Comparison of ENCODE assay signal across 1 cellular context in genomic region chr11:45848654-45849081, GRCh38.
TF ChIP-seq lines count a peak whose summit lies in the region.

No MANE protein-coding gene starts in this region.

TF ChIP-seq in HepG2, 621 proteins besides CTCF, POLR2A, EP300 and RAD21 (continued from another document and continues in another):
- TF ChIP-seq, protein P1, sequence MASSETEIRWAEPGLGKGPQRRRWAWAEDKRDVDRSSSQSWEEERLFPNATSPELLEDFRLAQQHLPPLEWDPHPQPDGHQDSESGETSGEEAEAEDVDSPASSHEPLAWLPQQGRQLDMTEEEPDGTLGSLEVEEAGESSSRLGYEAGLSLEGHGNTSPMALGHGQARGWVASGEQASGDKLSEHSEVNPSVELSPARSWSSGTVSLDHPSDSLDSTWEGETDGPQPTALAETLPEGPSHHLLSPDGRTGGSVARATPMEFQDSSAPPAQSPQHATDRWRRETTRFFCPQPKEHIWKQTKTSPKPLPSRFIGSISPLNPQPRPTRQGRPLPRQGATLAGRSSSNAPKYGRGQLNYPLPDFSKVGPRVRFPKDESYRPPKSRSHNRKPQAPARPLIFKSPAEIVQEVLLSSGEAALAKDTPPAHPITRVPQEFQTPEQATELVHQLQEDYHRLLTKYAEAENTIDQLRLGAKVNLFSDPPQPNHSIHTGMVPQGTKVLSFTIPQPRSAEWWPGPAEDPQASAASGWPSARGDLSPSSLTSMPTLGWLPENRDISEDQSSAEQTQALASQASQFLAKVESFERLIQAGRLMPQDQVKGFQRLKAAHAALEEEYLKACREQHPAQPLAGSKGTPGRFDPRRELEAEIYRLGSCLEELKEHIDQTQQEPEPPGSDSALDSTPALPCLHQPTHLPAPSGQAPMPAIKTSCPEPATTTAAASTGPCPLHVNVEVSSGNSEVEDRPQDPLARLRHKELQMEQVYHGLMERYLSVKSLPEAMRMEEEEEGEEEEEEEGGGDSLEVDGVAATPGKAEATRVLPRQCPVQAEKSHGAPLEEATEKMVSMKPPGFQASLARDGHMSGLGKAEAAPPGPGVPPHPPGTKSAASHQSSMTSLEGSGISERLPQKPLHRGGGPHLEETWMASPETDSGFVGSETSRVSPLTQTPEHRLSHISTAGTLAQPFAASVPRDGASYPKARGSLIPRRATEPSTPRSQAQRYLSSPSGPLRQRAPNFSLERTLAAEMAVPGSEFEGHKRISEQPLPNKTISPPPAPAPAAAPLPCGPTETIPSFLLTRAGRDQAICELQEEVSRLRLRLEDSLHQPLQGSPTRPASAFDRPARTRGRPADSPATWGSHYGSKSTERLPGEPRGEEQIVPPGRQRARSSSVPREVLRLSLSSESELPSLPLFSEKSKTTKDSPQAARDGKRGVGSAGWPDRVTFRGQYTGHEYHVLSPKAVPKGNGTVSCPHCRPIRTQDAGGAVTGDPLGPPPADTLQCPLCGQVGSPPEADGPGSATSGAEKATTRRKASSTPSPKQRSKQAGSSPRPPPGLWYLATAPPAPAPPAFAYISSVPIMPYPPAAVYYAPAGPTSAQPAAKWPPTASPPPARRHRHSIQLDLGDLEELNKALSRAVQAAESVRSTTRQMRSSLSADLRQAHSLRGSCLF (CRISPR knock-in tag; IDR thresholded peaks at IDR 0.05; ENCODE audit: borderline replicate concordance), result no peak
- peak; percentile 25; the same call in 1 of the 2 replicates for TF ChIP-seq ZFY (CRISPR knock-in tag; IDR thresholded peaks at IDR 0.05)
- TF ChIP-seq PAXIP1 (CRISPR knock-in tag; conservative IDR thresholded peaks at IDR 0.05), result peak; percentile 58
- TF ChIP-seq ZFX (CRISPR knock-in tag; IDR thresholded peaks at IDR 0.05; ENCODE audit: low read depth), result peak; percentile 58
- TF ChIP-seq ZNF276 (CRISPR knock-in tag; IDR thresholded peaks at IDR 0.05; ENCODE audit: low read depth), result no peak
- TF ChIP-seq, protein P2, sequence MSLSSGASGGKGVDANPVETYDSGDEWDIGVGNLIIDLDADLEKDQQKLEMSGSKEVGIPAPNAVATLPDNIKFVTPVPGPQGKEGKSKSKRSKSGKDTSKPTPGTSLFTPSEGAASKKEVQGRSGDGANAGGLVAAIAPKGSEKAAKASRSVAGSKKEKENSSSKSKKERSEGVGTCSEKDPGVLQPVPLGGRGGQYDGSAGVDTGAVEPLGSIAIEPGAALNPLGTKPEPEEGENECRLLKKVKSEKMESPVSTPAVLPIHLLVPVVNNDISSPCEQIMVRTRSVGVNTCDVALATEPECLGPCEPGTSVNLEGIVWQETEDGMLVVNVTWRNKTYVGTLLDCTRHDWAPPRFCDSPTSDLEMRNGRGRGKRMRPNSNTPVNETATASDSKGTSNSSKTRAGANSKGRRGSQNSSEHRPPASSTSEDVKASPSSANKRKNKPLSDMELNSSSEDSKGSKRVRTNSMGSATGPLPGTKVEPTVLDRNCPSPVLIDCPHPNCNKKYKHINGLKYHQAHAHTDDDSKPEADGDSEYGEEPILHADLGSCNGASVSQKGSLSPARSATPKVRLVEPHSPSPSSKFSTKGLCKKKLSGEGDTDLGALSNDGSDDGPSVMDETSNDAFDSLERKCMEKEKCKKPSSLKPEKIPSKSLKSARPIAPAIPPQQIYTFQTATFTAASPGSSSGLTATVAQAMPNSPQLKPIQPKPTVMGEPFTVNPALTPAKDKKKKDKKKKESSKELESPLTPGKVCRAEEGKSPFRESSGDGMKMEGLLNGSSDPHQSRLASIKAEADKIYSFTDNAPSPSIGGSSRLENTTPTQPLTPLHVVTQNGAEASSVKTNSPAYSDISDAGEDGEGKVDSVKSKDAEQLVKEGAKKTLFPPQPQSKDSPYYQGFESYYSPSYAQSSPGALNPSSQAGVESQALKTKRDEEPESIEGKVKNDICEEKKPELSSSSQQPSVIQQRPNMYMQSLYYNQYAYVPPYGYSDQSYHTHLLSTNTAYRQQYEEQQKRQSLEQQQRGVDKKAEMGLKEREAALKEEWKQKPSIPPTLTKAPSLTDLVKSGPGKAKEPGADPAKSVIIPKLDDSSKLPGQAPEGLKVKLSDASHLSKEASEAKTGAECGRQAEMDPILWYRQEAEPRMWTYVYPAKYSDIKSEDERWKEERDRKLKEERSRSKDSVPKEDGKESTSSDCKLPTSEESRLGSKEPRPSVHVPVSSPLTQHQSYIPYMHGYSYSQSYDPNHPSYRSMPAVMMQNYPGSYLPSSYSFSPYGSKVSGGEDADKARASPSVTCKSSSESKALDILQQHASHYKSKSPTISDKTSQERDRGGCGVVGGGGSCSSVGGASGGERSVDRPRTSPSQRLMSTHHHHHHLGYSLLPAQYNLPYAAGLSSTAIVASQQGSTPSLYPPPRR (CRISPR knock-in tag; IDR thresholded peaks at IDR 0.05; ENCODE audit: borderline replicate concordance), result no peak
- TF ChIP-seq, protein P3, sequence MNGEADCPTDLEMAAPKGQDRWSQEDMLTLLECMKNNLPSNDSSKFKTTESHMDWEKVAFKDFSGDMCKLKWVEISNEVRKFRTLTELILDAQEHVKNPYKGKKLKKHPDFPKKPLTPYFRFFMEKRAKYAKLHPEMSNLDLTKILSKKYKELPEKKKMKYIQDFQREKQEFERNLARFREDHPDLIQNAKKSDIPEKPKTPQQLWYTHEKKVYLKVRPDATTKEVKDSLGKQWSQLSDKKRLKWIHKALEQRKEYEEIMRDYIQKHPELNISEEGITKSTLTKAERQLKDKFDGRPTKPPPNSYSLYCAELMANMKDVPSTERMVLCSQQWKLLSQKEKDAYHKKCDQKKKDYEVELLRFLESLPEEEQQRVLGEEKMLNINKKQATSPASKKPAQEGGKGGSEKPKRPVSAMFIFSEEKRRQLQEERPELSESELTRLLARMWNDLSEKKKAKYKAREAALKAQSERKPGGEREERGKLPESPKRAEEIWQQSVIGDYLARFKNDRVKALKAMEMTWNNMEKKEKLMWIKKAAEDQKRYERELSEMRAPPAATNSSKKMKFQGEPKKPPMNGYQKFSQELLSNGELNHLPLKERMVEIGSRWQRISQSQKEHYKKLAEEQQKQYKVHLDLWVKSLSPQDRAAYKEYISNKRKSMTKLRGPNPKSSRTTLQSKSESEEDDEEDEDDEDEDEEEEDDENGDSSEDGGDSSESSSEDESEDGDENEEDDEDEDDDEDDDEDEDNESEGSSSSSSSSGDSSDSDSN (CRISPR knock-in tag; IDR thresholded peaks at IDR 0.05), result no peak
- TF ChIP-seq MIXL1 (CRISPR knock-in tag; IDR thresholded peaks at IDR 0.05), result no peak
- TF ChIP-seq RCOR2 (CRISPR knock-in tag; IDR thresholded peaks at IDR 0.05), result no peak
- no peak for TF ChIP-seq ZNF550 (CRISPR knock-in tag; IDR thresholded peaks at IDR 0.05; ENCODE audit: borderline replicate concordance)
- TF ChIP-seq SALL1 (CRISPR knock-in tag; IDR thresholded peaks at IDR 0.05), result peak; percentile 70
- no peak for TF ChIP-seq IRF2 (CRISPR knock-in tag; IDR thresholded peaks at IDR 0.05)
- no peak for TF ChIP-seq ZNF136 (CRISPR knock-in tag; IDR thresholded peaks at IDR 0.05; ENCODE audit: low read depth)
- no peak for TF ChIP-seq ZNF749 (CRISPR knock-in tag; IDR thresholded peaks at IDR 0.05; ENCODE audit: borderline replicate concordance)
- TF ChIP-seq PHF21A (CRISPR knock-in tag; IDR thresholded peaks at IDR 0.05), result peak; percentile 56; the same call in 1 of the 2 replicates
- peak; percentile 38; the same call in 1 of the 2 replicates for TF ChIP-seq ZNF292 (CRISPR knock-in tag; IDR thresholded peaks at IDR 0.05; ENCODE audit: borderline replicate concordance, low read depth)
- TF ChIP-seq ADNP (CRISPR knock-in tag; IDR thresholded peaks at IDR 0.05), result no peak
- TF ChIP-seq SIX1 (CRISPR knock-in tag; IDR thresholded peaks at IDR 0.05; ENCODE audit: borderline replicate concordance), result no peak
- TF ChIP-seq ZZZ3 (CRISPR knock-in tag; IDR thresholded peaks at IDR 0.05; ENCODE audit: borderline replicate concordance), result no peak
- TF ChIP-seq, protein P4, sequence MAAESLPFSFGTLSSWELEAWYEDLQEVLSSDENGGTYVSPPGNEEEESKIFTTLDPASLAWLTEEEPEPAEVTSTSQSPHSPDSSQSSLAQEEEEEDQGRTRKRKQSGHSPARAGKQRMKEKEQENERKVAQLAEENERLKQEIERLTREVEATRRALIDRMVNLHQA (CRISPR knock-in tag; IDR thresholded peaks at IDR 0.05), result no peak
- TF ChIP-seq ZNF746 (CRISPR knock-in tag; IDR thresholded peaks at IDR 0.05), result no peak
- TF ChIP-seq TSC22D2 (CRISPR knock-in tag; IDR thresholded peaks at IDR 0.05; ENCODE audit: borderline replicate concordance), result no peak
- TF ChIP-seq PREB (CRISPR knock-in tag; IDR thresholded peaks at IDR 0.05), result no peak
- TF ChIP-seq, protein P5, sequence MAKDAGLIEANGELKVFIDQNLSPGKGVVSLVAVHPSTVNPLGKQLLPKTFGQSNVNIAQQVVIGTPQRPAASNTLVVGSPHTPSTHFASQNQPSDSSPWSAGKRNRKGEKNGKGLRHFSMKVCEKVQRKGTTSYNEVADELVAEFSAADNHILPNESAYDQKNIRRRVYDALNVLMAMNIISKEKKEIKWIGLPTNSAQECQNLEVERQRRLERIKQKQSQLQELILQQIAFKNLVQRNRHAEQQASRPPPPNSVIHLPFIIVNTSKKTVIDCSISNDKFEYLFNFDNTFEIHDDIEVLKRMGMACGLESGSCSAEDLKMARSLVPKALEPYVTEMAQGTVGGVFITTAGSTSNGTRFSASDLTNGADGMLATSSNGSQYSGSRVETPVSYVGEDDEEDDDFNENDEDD (CRISPR knock-in tag; IDR thresholded peaks at IDR 0.05; ENCODE audit: borderline replicate concordance), result no peak; the same call in 1 of the 2 replicates
- no peak for TF ChIP-seq ZNF414 (CRISPR knock-in tag; IDR thresholded peaks at IDR 0.05)
- no peak for TF ChIP-seq HES4 (CRISPR knock-in tag; IDR thresholded peaks at IDR 0.05; ENCODE audit: borderline replicate concordance)
- TF ChIP-seq PLRG1 (conservative IDR thresholded peaks at IDR 0.05), result no peak
- TF ChIP-seq, protein P6, sequence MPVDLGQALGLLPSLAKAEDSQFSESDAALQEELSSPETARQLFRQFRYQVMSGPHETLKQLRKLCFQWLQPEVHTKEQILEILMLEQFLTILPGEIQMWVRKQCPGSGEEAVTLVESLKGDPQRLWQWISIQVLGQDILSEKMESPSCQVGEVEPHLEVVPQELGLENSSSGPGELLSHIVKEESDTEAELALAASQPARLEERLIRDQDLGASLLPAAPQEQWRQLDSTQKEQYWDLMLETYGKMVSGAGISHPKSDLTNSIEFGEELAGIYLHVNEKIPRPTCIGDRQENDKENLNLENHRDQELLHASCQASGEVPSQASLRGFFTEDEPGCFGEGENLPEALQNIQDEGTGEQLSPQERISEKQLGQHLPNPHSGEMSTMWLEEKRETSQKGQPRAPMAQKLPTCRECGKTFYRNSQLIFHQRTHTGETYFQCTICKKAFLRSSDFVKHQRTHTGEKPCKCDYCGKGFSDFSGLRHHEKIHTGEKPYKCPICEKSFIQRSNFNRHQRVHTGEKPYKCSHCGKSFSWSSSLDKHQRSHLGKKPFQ (CRISPR knock-in tag; IDR thresholded peaks at IDR 0.05; ENCODE audit: insufficient replicate concordance), result no peak
- no peak for TF ChIP-seq PRMT3 (CRISPR knock-in tag; IDR thresholded peaks at IDR 0.05; ENCODE audit: borderline replicate concordance, low read depth)
- no peak for TF ChIP-seq ZNF577 (CRISPR knock-in tag; IDR thresholded peaks at IDR 0.05; ENCODE audit: borderline replicate concordance, low read depth)
- TF ChIP-seq ZNF225 (CRISPR knock-in tag; IDR thresholded peaks at IDR 0.05), result no peak
- peak; percentile 20; the same call in 1 of the 2 replicates for TF ChIP-seq YEATS2 (CRISPR knock-in tag; IDR thresholded peaks at IDR 0.05; ENCODE audit: borderline replicate concordance)
